In the genomic region with DNA sequence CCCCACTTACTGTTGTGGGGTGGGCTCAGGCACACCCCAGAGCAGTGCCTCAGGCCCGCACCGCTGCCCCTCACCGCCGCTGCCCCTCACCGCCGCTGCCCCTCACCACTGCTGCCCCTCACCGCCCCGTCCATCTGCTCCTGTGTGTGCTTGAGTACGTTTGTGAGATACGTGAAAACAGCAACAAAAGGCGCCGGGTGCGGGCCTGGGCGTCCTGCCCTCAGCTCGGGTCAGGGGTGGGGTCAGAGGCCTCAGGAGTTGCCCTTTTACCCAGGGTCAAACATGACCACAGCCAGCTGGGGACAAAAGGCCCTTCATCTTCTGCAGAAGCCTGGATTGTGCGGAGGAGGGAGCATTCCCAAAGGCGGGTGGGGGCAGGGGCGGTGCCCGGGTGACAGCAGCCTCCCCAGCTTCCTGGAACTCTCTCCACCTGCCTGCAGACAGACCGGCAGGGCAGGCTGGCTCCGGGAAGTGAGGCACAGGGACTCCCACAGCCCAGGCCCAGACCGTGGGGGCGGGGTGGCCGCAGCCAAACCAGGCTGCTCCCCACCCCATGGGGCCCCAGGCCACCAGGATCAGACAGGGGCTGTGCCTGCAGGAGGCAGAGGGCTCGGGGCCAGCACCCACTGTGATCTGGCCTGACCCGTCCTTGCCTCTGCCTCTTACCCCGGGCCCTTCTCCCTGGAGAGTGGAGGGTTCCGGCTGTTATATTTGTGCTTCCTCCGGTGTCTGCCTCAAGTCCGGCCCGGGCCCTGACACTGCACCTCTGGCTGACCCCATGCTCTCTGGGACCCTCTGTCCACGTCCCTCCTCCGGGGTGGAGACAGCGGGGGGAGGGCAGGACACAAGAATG, we compare ENCODE assay signal across 1 cellular context.
TF ChIP-seq lines count a peak whose summit lies in the region.

No MANE protein-coding gene starts in this region.

TF ChIP-seq in K562, 482 proteins besides CTCF, POLR2A, EP300 and RAD21 (continued from another document and continues in another):
- TF ChIP-seq SIN3A (IDR thresholded peaks at IDR 0.05; ENCODE audit: borderline replicate concordance in 2 of 2, control insufficient read depth in 1 of 2, low read depth in 2 of 2, low read length in 2 of 2), result peak in 1 of 2 experiments; percentile 74; a peak in 2 of 4 replicates
- TF ChIP-seq MEIS2 (IDR thresholded peaks at IDR 0.05; ENCODE audit: partially characterized antibody), result no peak
- TF ChIP-seq ZC3H4 (CRISPR knock-in tag; IDR thresholded peaks at IDR 0.05; ENCODE audit: borderline replicate concordance), result no peak
- TF ChIP-seq POLR2B (IDR thresholded peaks at IDR 0.05; ENCODE audit: low read depth, partially characterized antibody), result no peak
- peak; percentile 54 for TF ChIP-seq FIP1L1 (IDR thresholded peaks at IDR 0.05; ENCODE audit: low read depth, low read length, poor library complexity, severe bottlenecking)
- TF ChIP-seq, protein P1, sequence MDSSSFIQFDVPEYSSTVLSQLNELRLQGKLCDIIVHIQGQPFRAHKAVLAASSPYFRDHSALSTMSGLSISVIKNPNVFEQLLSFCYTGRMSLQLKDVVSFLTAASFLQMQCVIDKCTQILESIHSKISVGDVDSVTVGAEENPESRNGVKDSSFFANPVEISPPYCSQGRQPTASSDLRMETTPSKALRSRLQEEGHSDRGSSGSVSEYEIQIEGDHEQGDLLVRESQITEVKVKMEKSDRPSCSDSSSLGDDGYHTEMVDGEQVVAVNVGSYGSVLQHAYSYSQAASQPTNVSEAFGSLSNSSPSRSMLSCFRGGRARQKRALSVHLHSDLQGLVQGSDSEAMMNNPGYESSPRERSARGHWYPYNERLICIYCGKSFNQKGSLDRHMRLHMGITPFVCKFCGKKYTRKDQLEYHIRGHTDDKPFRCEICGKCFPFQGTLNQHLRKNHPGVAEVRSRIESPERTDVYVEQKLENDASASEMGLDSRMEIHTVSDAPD (CRISPR knock-in tag; IDR thresholded peaks at IDR 0.05), result 0 out of 2 replicates have a peak, but pooled peaks have one; percentile 5
- no peak for TF ChIP-seq FOXM1 (IDR thresholded peaks at IDR 0.05; ENCODE audit: low read depth)
- no peak for TF ChIP-seq FOXM1 (CRISPR knock-in tag; IDR thresholded peaks at IDR 0.05; ENCODE audit: low read depth)
- peak; percentile 82 for TF ChIP-seq ELF1 (tag; IDR thresholded peaks at IDR 0.05)
- TF ChIP-seq, protein P2, sequence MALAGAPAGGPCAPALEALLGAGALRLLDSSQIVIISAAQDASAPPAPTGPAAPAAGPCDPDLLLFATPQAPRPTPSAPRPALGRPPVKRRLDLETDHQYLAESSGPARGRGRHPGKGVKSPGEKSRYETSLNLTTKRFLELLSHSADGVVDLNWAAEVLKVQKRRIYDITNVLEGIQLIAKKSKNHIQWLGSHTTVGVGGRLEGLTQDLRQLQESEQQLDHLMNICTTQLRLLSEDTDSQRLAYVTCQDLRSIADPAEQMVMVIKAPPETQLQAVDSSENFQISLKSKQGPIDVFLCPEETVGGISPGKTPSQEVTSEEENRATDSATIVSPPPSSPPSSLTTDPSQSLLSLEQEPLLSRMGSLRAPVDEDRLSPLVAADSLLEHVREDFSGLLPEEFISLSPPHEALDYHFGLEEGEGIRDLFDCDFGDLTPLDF (CRISPR knock-in tag; IDR thresholded peaks at IDR 0.05), result no peak
- TF ChIP-seq, protein P3, sequence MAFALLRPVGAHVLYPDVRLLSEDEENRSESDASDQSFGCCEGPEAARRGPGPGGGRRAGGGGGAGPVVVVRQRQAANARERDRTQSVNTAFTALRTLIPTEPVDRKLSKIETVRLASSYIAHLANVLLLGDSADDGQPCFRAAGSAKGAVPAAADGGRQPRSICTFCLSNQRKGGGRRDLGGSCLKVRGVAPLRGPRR (CRISPR knock-in tag; IDR thresholded peaks at IDR 0.05), result 0 out of 2 replicates have a peak, but pooled peaks have one; percentile 15
- TF ChIP-seq TGIF2 (CRISPR knock-in tag; IDR thresholded peaks at IDR 0.05), result no peak
- TF ChIP-seq, protein P4, sequence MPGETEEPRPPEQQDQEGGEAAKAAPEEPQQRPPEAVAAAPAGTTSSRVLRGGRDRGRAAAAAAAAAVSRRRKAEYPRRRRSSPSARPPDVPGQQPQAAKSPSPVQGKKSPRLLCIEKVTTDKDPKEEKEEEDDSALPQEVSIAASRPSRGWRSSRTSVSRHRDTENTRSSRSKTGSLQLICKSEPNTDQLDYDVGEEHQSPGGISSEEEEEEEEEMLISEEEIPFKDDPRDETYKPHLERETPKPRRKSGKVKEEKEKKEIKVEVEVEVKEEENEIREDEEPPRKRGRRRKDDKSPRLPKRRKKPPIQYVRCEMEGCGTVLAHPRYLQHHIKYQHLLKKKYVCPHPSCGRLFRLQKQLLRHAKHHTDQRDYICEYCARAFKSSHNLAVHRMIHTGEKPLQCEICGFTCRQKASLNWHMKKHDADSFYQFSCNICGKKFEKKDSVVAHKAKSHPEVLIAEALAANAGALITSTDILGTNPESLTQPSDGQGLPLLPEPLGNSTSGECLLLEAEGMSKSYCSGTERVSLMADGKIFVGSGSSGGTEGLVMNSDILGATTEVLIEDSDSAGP (CRISPR knock-in tag; IDR thresholded peaks at IDR 0.05), result 0 out of 2 replicates have a peak, but pooled peaks have one; percentile 21
- 0 out of 2 replicates have a peak, but pooled peaks have one; percentile 18 for TF ChIP-seq ZNF134 (CRISPR knock-in tag; conservative IDR thresholded peaks at IDR 0.05)
- TF ChIP-seq EGR1 (conservative IDR thresholded peaks at IDR 0.05), result peak; percentile 78
- no peak for TF ChIP-seq ARNT (IDR thresholded peaks at IDR 0.05)
- TF ChIP-seq, protein P5, sequence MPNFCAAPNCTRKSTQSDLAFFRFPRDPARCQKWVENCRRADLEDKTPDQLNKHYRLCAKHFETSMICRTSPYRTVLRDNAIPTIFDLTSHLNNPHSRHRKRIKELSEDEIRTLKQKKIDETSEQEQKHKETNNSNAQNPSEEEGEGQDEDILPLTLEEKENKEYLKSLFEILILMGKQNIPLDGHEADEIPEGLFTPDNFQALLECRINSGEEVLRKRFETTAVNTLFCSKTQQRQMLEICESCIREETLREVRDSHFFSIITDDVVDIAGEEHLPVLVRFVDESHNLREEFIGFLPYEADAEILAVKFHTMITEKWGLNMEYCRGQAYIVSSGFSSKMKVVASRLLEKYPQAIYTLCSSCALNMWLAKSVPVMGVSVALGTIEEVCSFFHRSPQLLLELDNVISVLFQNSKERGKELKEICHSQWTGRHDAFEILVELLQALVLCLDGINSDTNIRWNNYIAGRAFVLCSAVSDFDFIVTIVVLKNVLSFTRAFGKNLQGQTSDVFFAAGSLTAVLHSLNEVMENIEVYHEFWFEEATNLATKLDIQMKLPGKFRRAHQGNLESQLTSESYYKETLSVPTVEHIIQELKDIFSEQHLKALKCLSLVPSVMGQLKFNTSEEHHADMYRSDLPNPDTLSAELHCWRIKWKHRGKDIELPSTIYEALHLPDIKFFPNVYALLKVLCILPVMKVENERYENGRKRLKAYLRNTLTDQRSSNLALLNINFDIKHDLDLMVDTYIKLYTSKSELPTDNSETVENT (CRISPR knock-in tag; IDR thresholded peaks at IDR 0.05), result peak; percentile 67; the same call in 1 of the 2 replicates
- TF ChIP-seq, protein P6, sequence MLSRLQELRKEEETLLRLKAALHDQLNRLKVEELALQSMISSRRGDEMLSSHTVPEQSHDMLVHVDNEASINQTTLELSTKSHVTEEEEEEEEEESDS (CRISPR knock-in tag; IDR thresholded peaks at IDR 0.05), result no peak
- peak; percentile 75 for TF ChIP-seq L3MBTL2 (IDR thresholded peaks at IDR 0.05)
- TF ChIP-seq BHLHE40 (IDR thresholded peaks at IDR 0.05; ENCODE audit: low read length), result peak; percentile 57
- TF ChIP-seq, protein P7, sequence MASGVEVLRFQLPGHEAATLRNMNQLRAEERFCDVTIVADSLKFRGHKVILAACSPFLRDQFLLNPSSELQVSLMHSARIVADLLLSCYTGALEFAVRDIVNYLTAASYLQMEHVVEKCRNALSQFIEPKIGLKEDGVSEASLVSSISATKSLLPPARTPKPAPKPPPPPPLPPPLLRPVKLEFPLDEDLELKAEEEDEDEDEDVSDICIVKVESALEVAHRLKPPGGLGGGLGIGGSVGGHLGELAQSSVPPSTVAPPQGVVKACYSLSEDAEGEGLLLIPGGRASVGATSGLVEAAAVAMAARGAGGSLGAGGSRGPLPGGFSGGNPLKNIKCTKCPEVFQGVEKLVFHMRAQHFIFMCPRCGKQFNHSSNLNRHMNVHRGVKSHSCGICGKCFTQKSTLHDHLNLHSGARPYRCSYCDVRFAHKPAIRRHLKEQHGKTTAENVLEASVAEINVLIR (CRISPR knock-in tag; IDR thresholded peaks at IDR 0.05), result 0 out of 2 replicates have a peak, but pooled peaks have one; percentile 22
- TF ChIP-seq, protein P8, sequence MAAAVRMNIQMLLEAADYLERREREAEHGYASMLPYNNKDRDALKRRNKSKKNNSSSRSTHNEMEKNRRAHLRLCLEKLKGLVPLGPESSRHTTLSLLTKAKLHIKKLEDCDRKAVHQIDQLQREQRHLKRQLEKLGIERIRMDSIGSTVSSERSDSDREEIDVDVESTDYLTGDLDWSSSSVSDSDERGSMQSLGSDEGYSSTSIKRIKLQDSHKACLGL (CRISPR knock-in tag; IDR thresholded peaks at IDR 0.05; ENCODE audit: borderline replicate concordance, poor library complexity, severe bottlenecking), result no peak
- 0 out of 2 replicates have a peak, but pooled peaks have one; percentile 29 for TF ChIP-seq HNRNPL (IDR thresholded peaks at IDR 0.05; ENCODE audit: low read depth, low read length)
- TF ChIP-seq DMBX1 (CRISPR knock-in tag; IDR thresholded peaks at IDR 0.05; ENCODE audit: borderline replicate concordance), result 0 out of 2 replicates have a peak, but pooled peaks have one; percentile 71
- TF ChIP-seq NBN (IDR thresholded peaks at IDR 0.05; ENCODE audit: low read depth), result 0 out of 2 replicates have a peak, but pooled peaks have one; percentile 72
- no peak for TF ChIP-seq YBX1 (IDR thresholded peaks at IDR 0.05)
- no peak for TF ChIP-seq BCL6 (CRISPR knock-in tag; IDR thresholded peaks at IDR 0.05)
- TF ChIP-seq, protein P9, sequence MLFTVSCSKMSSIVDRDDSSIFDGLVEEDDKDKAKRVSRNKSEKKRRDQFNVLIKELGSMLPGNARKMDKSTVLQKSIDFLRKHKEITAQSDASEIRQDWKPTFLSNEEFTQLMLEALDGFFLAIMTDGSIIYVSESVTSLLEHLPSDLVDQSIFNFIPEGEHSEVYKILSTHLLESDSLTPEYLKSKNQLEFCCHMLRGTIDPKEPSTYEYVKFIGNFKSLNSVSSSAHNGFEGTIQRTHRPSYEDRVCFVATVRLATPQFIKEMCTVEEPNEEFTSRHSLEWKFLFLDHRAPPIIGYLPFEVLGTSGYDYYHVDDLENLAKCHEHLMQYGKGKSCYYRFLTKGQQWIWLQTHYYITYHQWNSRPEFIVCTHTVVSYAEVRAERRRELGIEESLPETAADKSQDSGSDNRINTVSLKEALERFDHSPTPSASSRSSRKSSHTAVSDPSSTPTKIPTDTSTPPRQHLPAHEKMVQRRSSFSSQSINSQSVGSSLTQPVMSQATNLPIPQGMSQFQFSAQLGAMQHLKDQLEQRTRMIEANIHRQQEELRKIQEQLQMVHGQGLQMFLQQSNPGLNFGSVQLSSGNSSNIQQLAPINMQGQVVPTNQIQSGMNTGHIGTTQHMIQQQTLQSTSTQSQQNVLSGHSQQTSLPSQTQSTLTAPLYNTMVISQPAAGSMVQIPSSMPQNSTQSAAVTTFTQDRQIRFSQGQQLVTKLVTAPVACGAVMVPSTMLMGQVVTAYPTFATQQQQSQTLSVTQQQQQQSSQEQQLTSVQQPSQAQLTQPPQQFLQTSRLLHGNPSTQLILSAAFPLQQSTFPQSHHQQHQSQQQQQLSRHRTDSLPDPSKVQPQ (CRISPR knock-in tag; IDR thresholded peaks at IDR 0.05; ENCODE audit: borderline replicate concordance), result no peak
- peak; percentile 86 for TF ChIP-seq NR2C2 (CRISPR knock-in tag; IDR thresholded peaks at IDR 0.05)
- peak; percentile 95 for TF ChIP-seq NR2C2 (tag; IDR thresholded peaks at IDR 0.05)
- 0 out of 2 replicates have a peak, but pooled peaks have one; percentile 19 for TF ChIP-seq CREB1 (IDR thresholded peaks at IDR 0.05)
- no peak for TF ChIP-seq CREB1 (CRISPR knock-in tag; IDR thresholded peaks at IDR 0.05)
- peak; percentile 62; the same call in 1 of the 2 replicates for TF ChIP-seq E2F3 (CRISPR knock-in tag; IDR thresholded peaks at IDR 0.05)
- peak; percentile 86; the same call in 1 of the 2 replicates for TF ChIP-seq ZNF589 (CRISPR knock-in tag; IDR thresholded peaks at IDR 0.05; ENCODE audit: low read depth)
- peak; percentile 60 for TF ChIP-seq PHB (CRISPR knock-in tag; IDR thresholded peaks at IDR 0.05)
- TF ChIP-seq, protein P10, sequence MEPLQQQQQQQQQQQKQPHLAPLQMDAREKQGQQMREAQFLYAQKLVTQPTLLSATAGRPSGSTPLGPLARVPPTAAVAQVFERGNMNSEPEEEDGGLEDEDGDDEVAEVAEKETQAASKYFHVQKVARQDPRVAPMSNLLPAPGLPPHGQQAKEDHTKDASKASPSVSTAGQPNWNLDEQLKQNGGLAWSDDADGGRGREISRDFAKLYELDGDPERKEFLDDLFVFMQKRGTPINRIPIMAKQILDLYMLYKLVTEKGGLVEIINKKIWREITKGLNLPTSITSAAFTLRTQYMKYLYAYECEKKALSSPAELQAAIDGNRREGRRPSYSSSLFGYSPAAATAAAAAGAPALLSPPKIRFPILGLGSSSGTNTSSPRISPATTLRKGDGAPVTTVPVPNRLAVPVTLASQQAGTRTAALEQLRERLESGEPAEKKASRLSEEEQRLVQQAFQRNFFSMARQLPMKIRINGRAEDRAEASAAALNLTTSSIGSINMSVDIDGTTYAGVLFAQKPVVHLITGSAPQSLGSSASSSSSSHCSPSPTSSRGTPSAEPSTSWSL (CRISPR knock-in tag; IDR thresholded peaks at IDR 0.05; ENCODE audit: borderline replicate concordance), result peak; percentile 91
- 0 out of 2 replicates have a peak, but pooled peaks have one; percentile 12 for TF ChIP-seq ZNF766 (CRISPR knock-in tag; conservative IDR thresholded peaks at IDR 0.05)
- peak; percentile 96 for TF ChIP-seq ESRRA (IDR thresholded peaks at IDR 0.05; ENCODE audit: borderline replicate concordance, low read depth)
- TF ChIP-seq ETV1 (tag; conservative IDR thresholded peaks at IDR 0.05; ENCODE audit: low read depth), result peak; percentile 48
- TF ChIP-seq TCFL5 (CRISPR knock-in tag; conservative IDR thresholded peaks at IDR 0.05), result no peak
